In the genomic region with DNA sequence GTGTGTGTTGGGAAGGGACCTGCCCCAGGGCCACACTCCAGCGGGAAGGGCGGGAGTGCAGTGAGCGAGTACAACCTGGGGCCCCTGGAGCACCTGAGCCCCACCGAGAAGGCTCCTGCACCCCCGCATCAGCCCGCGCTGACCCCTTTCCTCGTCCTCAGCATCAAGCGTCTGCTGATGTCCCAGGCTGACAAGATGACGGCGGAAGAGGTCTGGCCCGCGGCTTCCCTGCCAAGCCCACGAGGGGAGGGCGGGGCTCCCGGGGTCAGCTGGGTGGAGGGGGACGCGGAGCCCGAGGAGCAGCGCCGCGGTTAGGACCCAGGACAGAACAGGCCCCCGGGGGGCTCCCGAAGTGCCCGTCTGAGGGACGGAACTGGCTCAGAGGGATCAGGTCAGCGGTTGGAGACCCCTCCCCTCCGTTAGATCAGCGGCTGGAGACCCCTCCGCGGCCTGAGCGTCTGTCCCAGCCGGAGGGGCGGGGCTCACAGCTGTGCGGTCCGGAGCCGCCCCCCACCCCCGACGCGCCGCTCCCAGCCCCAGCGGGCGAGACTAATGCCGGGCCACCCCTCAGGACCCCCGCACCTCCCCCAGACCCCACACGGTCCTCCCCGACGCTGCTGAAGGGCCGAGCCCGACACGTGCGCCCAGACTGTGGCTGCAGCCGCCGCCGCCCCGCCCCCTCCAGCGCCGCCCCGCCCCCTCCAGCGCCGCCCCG, we compare ENCODE assay signal across 8 cellular contexts. TPM values are rescaled to one million over a fixed set of nuclear protein-coding genes. Genes with fewer than 3 reads are reported as not detected.
A peak's percentile ranks its signal among the peaks of the same experiment; 100 is the strongest.
DNase-seq lines count a peak whose midpoint lies in the region; ATAC-seq and TF ChIP-seq lines count a peak whose summit lies in the region.

No MANE protein-coding gene starts in this region.

- POLR2A ChIA-PET in GM10248 (lab: Yijun Ruan, JAX) = no interaction called here

- ATAC-seq in GM18909 (IDR thresholded peaks at IDR 0.05; ENCODE audit: poor library complexity, unreplicated experiment) = no peak

- no peak for TF ChIP-seq CTCF in GM10248 (IDR thresholded peaks at IDR 0.05; ENCODE audit: control extremely low read depth, extremely low read depth, low read depth, missing control alignments)
- no peak for TF ChIP-seq CTCF in left ventricle myocardium inferior (IDR thresholded peaks at IDR 0.05; ENCODE audit: borderline replicate concordance)
- TF ChIP-seq CTCF in retinal pigment epithelial cell (conservative IDR thresholded peaks at IDR 0.05; ENCODE audit: low read depth, low read length) = no peak

- H3K9me3 Mint-ChIP-seq in activated naive CD4-positive, alpha-beta T cell treated with anti-CD3 and anti-CD28 coated beads for 36 hours = no peaks in the 10 kb centered on the region

- H3K27me3 Mint-ChIP-seq in activated naive CD4-positive, alpha-beta T cell treated with anti-CD3 and anti-CD28 coated beads for 36 hours (ENCODE audit: low read depth) = peaks cover 4% of the 10 kb centered on the region

- H3K4me3 Mint-ChIP-seq in activated naive CD4-positive, alpha-beta T cell treated with anti-CD3 and anti-CD28 coated beads for 36 hours = peak overlapping the region; percentile 18

- H3K4me1 Mint-ChIP-seq in activated naive CD4-positive, alpha-beta T cell treated with anti-CD3 and anti-CD28 coated beads for 36 hours (ENCODE audit: low read depth) = peaks cover 4% of the 10 kb centered on the region

- H3K9me3 ChIP-seq in MG63 (no peaks in the 10 kb centered on the region), left ventricle myocardium inferior (replicated peaks) (no peaks in the 10 kb centered on the region)

- H3K36me3 ChIP-seq in MG63 (no peaks in the 10 kb centered on the region), left ventricle myocardium inferior (no peaks in the 10 kb centered on the region)

- peak overlapping the region; percentile 29 for H3K27ac ChIP-seq in left ventricle myocardium inferior (replicated peaks)

- CTCF ChIA-PET in GM10248 (lab: Yijun Ruan, JAX) = interaction anchor here (1.2 kb wide), 1 partner anchor 60 kb away, joined by 4 read pairs; no protein-coding TSS in a partner anchor
- CTCF ChIA-PET in activated naive CD4-positive, alpha-beta T cell treated with anti-CD3 and anti-CD28 coated beads for 36 hours (lab: Charles Lee) = no interaction called here

- H3K4me1 ChIP-seq in left ventricle myocardium inferior = peaks cover 32% of the 10 kb centered on the region

- DNase-seq in GM10248 (ENCODE audit: extremely low spot score) = peak; percentile 81
- no peak for DNase-seq in MG63
- DNase-seq in activated naive CD4-positive, alpha-beta T cell treated with anti-CD3 and anti-CD28 coated beads for 36 hours = peak; percentile 33
- peak; percentile 78 for DNase-seq in left ventricle myocardium inferior
- DNase-seq in retinal pigment epithelial cell (ENCODE audit: low read depth) = no peak
- DNase-seq in dedifferentiated amniotic fluid mesenchymal stem cell (ENCODE audit: extremely low spot score) = no peak
- no peak for DNase-seq in pons (ENCODE audit: low spot score)

- H3K27me3 ChIP-seq in MG63 (no peaks in the 10 kb centered on the region), left ventricle myocardium inferior (ENCODE audit: low read depth) (no peaks in the 10 kb centered on the region)

- no peaks in the 10 kb centered on the region for H3K36me3 Mint-ChIP-seq in activated naive CD4-positive, alpha-beta T cell treated with anti-CD3 and anti-CD28 coated beads for 36 hours (ENCODE audit: low read depth)

- no peak overlapping the region for H3K27ac Mint-ChIP-seq in activated naive CD4-positive, alpha-beta T cell treated with anti-CD3 and anti-CD28 coated beads for 36 hours

- intact Hi-C loops in activated naive CD4-positive, alpha-beta T cell treated with anti-CD3 and anti-CD28 coated beads for 36 hours (cut with micrococcal nuclease) = no loop called here
- intact Hi-C loops in left ventricle myocardium inferior (cut with micrococcal nuclease) = no loop called here

- H3K4me3 ChIP-seq in MG63 (peak overlapping the region; percentile 24), left ventricle myocardium inferior (peak overlapping the region; percentile 71), retinal pigment epithelial cell (ENCODE audit: low read length) (peak overlapping the region; percentile 53)

RNA-seq across cellular contexts. Expression of a gene that starts 6.7 kb away (rescaled TPM):
- total RNA-seq in MG63 (2014; rRNA removed; shearing (Covaris generic); ENCODE audit: low replicate concordance) = 1.2 TPM in 1 of 2 replicates, not detected in the other
- 10 to 100 TPM; 12.0 to 12.9 TPM for total RNA-seq in activated naive CD4-positive, alpha-beta T cell treated with anti-CD3 and anti-CD28 coated beads for 36 hours
- total RNA-seq in left ventricle myocardium inferior = 4.5 TPM

RNA-seq across cellular contexts. Expression of a gene that starts 7.0 kb away (rescaled TPM):
- 183 TPM in 1 of 2 replicates, not detected in the other for total RNA-seq in MG63 (2014; rRNA removed; shearing (Covaris generic); ENCODE audit: low replicate concordance)
- total RNA-seq in activated naive CD4-positive, alpha-beta T cell treated with anti-CD3 and anti-CD28 coated beads for 36 hours = 100 to 1,000 TPM; 254 to 257 TPM
- 914 TPM for total RNA-seq in left ventricle myocardium inferior

RNA-seq across cellular contexts. Expression of a gene that starts 7.9 kb away (rescaled TPM):
- total RNA-seq in MG63 (2014; rRNA removed; shearing (Covaris generic); ENCODE audit: low replicate concordance) = 0.49 TPM in 1 of 2 replicates, not detected in the other
- not detected for total RNA-seq in activated naive CD4-positive, alpha-beta T cell treated with anti-CD3 and anti-CD28 coated beads for 36 hours
- 12.0 TPM for total RNA-seq in left ventricle myocardium inferior

RNA-seq across cellular contexts. Expression of a gene that starts 24.5 kb away (rescaled TPM):
- total RNA-seq in MG63 (2014; rRNA removed; shearing (Covaris generic); ENCODE audit: low replicate concordance) = 9.9 and 25.5 TPM in 2 replicates
- 10 to 100 TPM; 24.7 to 25.9 TPM for total RNA-seq in activated naive CD4-positive, alpha-beta T cell treated with anti-CD3 and anti-CD28 coated beads for 36 hours
- total RNA-seq in left ventricle myocardium inferior = 21.5 TPM

RNA-seq across cellular contexts. Expression of a gene that starts 55.7 kb away (rescaled TPM):
- total RNA-seq in MG63 (2014; rRNA removed; shearing (Covaris generic); ENCODE audit: low replicate concordance) = 0.10 TPM in 1 of 2 replicates, not detected in the other
- 10 to 100 TPM; 17.4 to 18.1 TPM for total RNA-seq in activated naive CD4-positive, alpha-beta T cell treated with anti-CD3 and anti-CD28 coated beads for 36 hours
- total RNA-seq in left ventricle myocardium inferior = 2.7 TPM

Comparison
In these comparisons a context has a peak if more than half of its experiments do, and no peak if none do; other contexts are left out.
1. DNase-seq: peak in GM10248 (single experiment), activated naive CD4-positive, alpha-beta T cell treated with anti-CD3 and anti-CD28 coated beads for 36 hours (single experiment) and left ventricle myocardium inferior (single experiment); none in MG63 (single experiment), retinal pigment epithelial cell (single experiment), dedifferentiated amniotic fluid mesenchymal stem cell (single experiment) and pons (single experiment).
2. Peak in every context shown above with its lines, with median percentiles within 50 percentile points of each other: H3K4me3 ChIP-seq.